In genomic region chr10:63133056-63133786, GRCh38 we compare ENCODE assay signal across 1 cellular context.
TF ChIP-seq lines count a peak whose summit lies in the region.

Gene NRBF2 (plus strand): TSS chr10:63133328. CDS start chr10:63133471, 143 bp downstream.

TF ChIP-seq in HepG2, 621 proteins besides CTCF, POLR2A, EP300 and RAD21 (continued from another document and continues in another):
- no peak for TF ChIP-seq CREB3 (CRISPR knock-in tag; IDR thresholded peaks at IDR 0.05)
- TF ChIP-seq E2F2 (CRISPR knock-in tag; IDR thresholded peaks at IDR 0.05; ENCODE audit: borderline replicate concordance), result no peak
- peak; percentile 39 for TF ChIP-seq FOXP4 (CRISPR knock-in tag; IDR thresholded peaks at IDR 0.05)
- peak; percentile 85 for TF ChIP-seq ZFX (CRISPR knock-in tag; IDR thresholded peaks at IDR 0.05; ENCODE audit: low read depth)
- TF ChIP-seq, protein P1, sequence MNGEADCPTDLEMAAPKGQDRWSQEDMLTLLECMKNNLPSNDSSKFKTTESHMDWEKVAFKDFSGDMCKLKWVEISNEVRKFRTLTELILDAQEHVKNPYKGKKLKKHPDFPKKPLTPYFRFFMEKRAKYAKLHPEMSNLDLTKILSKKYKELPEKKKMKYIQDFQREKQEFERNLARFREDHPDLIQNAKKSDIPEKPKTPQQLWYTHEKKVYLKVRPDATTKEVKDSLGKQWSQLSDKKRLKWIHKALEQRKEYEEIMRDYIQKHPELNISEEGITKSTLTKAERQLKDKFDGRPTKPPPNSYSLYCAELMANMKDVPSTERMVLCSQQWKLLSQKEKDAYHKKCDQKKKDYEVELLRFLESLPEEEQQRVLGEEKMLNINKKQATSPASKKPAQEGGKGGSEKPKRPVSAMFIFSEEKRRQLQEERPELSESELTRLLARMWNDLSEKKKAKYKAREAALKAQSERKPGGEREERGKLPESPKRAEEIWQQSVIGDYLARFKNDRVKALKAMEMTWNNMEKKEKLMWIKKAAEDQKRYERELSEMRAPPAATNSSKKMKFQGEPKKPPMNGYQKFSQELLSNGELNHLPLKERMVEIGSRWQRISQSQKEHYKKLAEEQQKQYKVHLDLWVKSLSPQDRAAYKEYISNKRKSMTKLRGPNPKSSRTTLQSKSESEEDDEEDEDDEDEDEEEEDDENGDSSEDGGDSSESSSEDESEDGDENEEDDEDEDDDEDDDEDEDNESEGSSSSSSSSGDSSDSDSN (CRISPR knock-in tag; IDR thresholded peaks at IDR 0.05), result peak; percentile 71
- TF ChIP-seq, protein P2, sequence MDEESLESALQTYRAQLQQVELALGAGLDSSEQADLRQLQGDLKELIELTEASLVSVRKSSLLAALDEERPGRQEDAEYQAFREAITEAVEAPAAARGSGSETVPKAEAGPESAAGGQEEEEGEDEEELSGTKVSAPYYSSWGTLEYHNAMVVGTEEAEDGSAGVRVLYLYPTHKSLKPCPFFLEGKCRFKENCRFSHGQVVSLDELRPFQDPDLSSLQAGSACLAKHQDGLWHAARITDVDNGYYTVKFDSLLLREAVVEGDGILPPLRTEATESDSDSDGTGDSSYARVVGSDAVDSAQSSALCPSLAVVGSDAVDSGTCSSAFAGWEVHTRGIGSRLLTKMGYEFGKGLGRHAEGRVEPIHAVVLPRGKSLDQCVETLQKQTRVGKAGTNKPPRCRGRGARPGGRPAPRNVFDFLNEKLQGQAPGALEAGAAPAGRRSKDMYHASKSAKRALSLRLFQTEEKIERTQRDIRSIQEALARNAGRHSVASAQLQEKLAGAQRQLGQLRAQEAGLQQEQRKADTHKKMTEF (CRISPR knock-in tag; IDR thresholded peaks at IDR 0.05), result peak; percentile 84
- TF ChIP-seq IRF2 (CRISPR knock-in tag; IDR thresholded peaks at IDR 0.05), result 0 out of 2 replicates have a peak, but pooled peaks have one; percentile 69
- no peak for TF ChIP-seq KMT2B (CRISPR knock-in tag; IDR thresholded peaks at IDR 0.05)
- peak; percentile 58 for TF ChIP-seq NFYB (CRISPR knock-in tag; IDR thresholded peaks at IDR 0.05)
- no peak for TF ChIP-seq SMAD9 (CRISPR knock-in tag; IDR thresholded peaks at IDR 0.05)
- TF ChIP-seq, protein P3, sequence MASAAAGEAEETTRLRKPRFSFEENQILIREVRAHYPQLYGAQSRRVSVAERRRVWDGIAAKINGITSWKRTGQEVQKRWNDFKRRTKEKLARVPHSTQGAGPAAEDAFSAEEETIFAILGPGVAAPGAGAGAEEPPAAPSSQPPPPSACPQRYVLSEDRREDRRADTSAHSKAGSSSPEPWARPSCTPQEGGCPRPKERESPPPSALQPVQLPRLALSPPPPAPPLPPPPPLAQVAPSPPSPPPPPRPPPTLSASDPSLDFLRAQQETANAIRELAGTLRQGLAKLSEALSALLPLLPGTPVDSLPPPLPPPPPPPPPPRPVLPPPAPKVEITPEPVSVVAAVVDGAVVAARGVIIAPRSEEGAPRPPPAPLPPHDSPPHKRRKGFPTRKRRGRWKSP (CRISPR knock-in tag; IDR thresholded peaks at IDR 0.05), result peak; percentile 87
- 0 out of 2 replicates have a peak, but pooled peaks have one; percentile 21 for TF ChIP-seq ZNF318 (CRISPR knock-in tag; IDR thresholded peaks at IDR 0.05)
- 0 out of 2 replicates have a peak, but pooled peaks have one; percentile 27 for TF ChIP-seq RNF2 (conservative IDR thresholded peaks at IDR 0.05; ENCODE audit: low read depth)
- peak; percentile 84 for TF ChIP-seq MXD3 (CRISPR knock-in tag; IDR thresholded peaks at IDR 0.05)
- TF ChIP-seq, protein P4, sequence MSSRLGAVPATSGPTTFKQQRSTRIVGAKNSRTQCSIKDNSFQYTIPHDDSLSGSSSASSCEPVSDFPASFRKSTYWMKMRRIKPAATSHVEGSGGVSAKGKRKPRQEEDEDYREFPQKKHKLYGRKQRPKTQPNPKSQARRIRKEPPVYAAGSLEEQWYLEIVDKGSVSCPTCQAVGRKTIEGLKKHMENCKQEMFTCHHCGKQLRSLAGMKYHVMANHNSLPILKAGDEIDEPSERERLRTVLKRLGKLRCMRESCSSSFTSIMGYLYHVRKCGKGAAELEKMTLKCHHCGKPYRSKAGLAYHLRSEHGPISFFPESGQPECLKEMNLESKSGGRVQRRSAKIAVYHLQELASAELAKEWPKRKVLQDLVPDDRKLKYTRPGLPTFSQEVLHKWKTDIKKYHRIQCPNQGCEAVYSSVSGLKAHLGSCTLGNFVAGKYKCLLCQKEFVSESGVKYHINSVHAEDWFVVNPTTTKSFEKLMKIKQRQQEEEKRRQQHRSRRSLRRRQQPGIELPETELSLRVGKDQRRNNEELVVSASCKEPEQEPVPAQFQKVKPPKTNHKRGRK (CRISPR knock-in tag; IDR thresholded peaks at IDR 0.05), result no peak
- TF ChIP-seq ZNF296 (CRISPR knock-in tag; conservative IDR thresholded peaks at IDR 0.05), result 0 out of 2 replicates have a peak, but pooled peaks have one; percentile 41
- peak; percentile 100 for TF ChIP-seq ZMYM4 (CRISPR knock-in tag; IDR thresholded peaks at IDR 0.05)
- no peak for TF ChIP-seq MEIS2 (CRISPR knock-in tag; IDR thresholded peaks at IDR 0.05)
- peak; percentile 84 for TF ChIP-seq PHF8 (CRISPR knock-in tag; IDR thresholded peaks at IDR 0.05)
- 0 out of 2 replicates have a peak, but pooled peaks have one; percentile 31 for TF ChIP-seq ETV6 (CRISPR knock-in tag; conservative IDR thresholded peaks at IDR 0.05)
- no peak for TF ChIP-seq PHF5A (CRISPR knock-in tag; IDR thresholded peaks at IDR 0.05; ENCODE audit: low read depth, unreplicated experiment)
- TF ChIP-seq NCOA5 (CRISPR knock-in tag; IDR thresholded peaks at IDR 0.05), result no peak
- peak; percentile 73; the same call in 1 of the 2 replicates for TF ChIP-seq GATA4 (IDR thresholded peaks at IDR 0.05; ENCODE audit: borderline replicate concordance, low read depth)
- TF ChIP-seq TBX2 (CRISPR knock-in tag; IDR thresholded peaks at IDR 0.05; ENCODE audit: borderline replicate concordance), result peak; percentile 87
- TF ChIP-seq SAP130 (CRISPR knock-in tag; IDR thresholded peaks at IDR 0.05; ENCODE audit: low read depth), result peak; percentile 90
- TF ChIP-seq ZNF484 (CRISPR knock-in tag; IDR thresholded peaks at IDR 0.05; ENCODE audit: borderline replicate concordance, low read depth), result no peak
- TF ChIP-seq PAX8 (CRISPR knock-in tag; IDR thresholded peaks at IDR 0.05; ENCODE audit: borderline replicate concordance), result no peak
- TF ChIP-seq ISL2 (CRISPR knock-in tag; IDR thresholded peaks at IDR 0.05), result peak; percentile 27
- TF ChIP-seq DNMT1 (CRISPR knock-in tag; IDR thresholded peaks at IDR 0.05), result peak; percentile 73; the same call in 1 of the 2 replicates
- peak; percentile 82 for TF ChIP-seq ZSCAN5A (CRISPR knock-in tag; IDR thresholded peaks at IDR 0.05; ENCODE audit: borderline replicate concordance)
- TF ChIP-seq ZNF639 (CRISPR knock-in tag; conservative IDR thresholded peaks at IDR 0.05), result 0 out of 2 replicates have a peak, but pooled peaks have one; percentile 48
- TF ChIP-seq HNRNPK (IDR thresholded peaks at IDR 0.05; ENCODE audit: low read depth, low read length, poor library complexity, severe bottlenecking), result peak; percentile 67
